Comparison of ENCODE assay signal across 18 cellular contexts in the genomic region with DNA sequence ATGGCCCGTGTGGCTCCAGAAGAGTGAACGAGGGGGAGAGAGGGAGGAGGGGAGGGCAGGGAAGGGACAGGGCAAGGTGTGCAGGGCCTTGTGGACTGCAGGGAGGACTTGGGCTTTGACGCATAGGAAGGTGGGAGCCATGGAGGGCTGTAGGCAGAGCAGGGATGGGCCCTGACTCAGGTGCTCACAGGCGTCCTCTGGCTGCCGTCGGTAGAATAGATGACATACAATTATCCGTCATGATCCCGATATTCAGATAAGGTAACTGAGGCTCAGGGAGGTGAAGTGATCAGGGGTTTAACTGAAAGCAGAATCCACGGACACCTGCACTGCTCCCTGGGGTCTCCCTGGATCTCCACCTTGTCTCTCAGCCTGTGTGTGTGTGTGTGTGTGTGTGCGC. TPM values are rescaled to one million over a fixed set of nuclear protein-coding genes. Genes with fewer than 3 reads are reported as not detected.
A peak's percentile ranks its signal among the peaks of the same experiment; 100 is the strongest.
DNase-seq lines count a peak whose midpoint lies in the region; ATAC-seq and TF ChIP-seq lines count a peak whose summit lies in the region.
"Had no signal": no experiment of that assay in that cellular context is flagged by ENCODE, and none has a peak within 500 bp of the region (broad histone marks: within the 10 kb centered on the region; RNA-seq: fewer than 3 reads in every experiment).

No MANE protein-coding gene starts in this region.

- peak; percentile 29 for ATAC-seq in activated T-helper 17 cell treated with anti-CD3 and anti-CD28 coated beads, Interleukin-2, amount 50 U/mL, for 72 hours (replicated peaks)
- ATAC-seq in memory B cell (ENCODE audit: low read depth): no peak
- no peak for ATAC-seq in GM18909 (IDR thresholded peaks at IDR 0.05; ENCODE audit: poor library complexity, unreplicated experiment)
- ATAC-seq: CD8-positive, alpha-beta T cell had no signal

- no peak overlapping the region for H3K4me3 Mint-ChIP-seq in activated T-helper 17 cell treated with anti-CD3 and anti-CD28 coated beads, Interleukin-2, amount 50 U/mL, for 72 hours
- no peak overlapping the region for H3K4me3 Mint-ChIP-seq in memory B cell
- H3K4me3 Mint-ChIP-seq: CD8-positive, alpha-beta T cell had no signal

- no peak overlapping the region for H3K4me3 ChIP-seq in GM12875 (ENCODE audit: low read depth, low read length)
- H3K4me3 ChIP-seq: lung, SJSA1, spleen had no signal

- no peak overlapping the region for H3K27ac Mint-ChIP-seq in activated T-helper 17 cell treated with anti-CD3 and anti-CD28 coated beads, Interleukin-2, amount 50 U/mL, for 72 hours
- peak overlapping the region; percentile 11 for H3K27ac Mint-ChIP-seq in memory B cell
- H3K27ac Mint-ChIP-seq: CD8-positive, alpha-beta T cell had no signal

- DNase-seq in DMS53 (lab: John Stamatoyannopoulos, UW): peak; percentile 14
- DNase-seq in DMS53 treated with DMSO at 0.1 percent for 48 hours (lab: John Stamatoyannopoulos, UW; ENCODE audit: unreplicated experiment): no peak
- DNase-seq in memory B cell (ENCODE audit: low spot score in 2 of 2): no peak
- no peak for DNase-seq in MV-4-11 (lab: John Stamatoyannopoulos, UW)
- DNase-seq in COR-L47 (lab: John Stamatoyannopoulos, UW): no peak
- DNase-seq: activated T-cell treated with anti-CD3 and anti-CD28 coated beads for 4 hours; CD8-positive, alpha-beta T cell; NCI-H2171 treated with DMSO at 0.1 percent for 48 hours; nucleus accumbens; spleen; substantia nigra had no signal

- peak; percentile 19; the same call in 1 of the 2 replicates for TF ChIP-seq CTCF in GM12875 (IDR thresholded peaks at IDR 0.05; ENCODE audit: borderline replicate concordance, insufficient read depth, low read depth, low read length)

- H3K4me1 Mint-ChIP-seq in activated T-helper 17 cell treated with anti-CD3 and anti-CD28 coated beads, Interleukin-2, amount 50 U/mL, for 72 hours: peaks cover 8% of the 10 kb centered on the region
- H3K4me1 Mint-ChIP-seq in memory B cell: peaks cover 25% of the 10 kb centered on the region

- H3K9me3 Mint-ChIP-seq in activated T-helper 17 cell treated with anti-CD3 and anti-CD28 coated beads, Interleukin-2, amount 50 U/mL, for 72 hours: peaks cover 3% of the 10 kb centered on the region
- peaks cover 4% of the 10 kb centered on the region for H3K9me3 Mint-ChIP-seq in memory B cell
- H3K9me3 Mint-ChIP-seq: CD8-positive, alpha-beta T cell had no signal

- H3K36me3 Mint-ChIP-seq in activated T-helper 17 cell treated with anti-CD3 and anti-CD28 coated beads, Interleukin-2, amount 50 U/mL, for 72 hours (ENCODE audit: low read depth): no peaks in the 10 kb centered on the region
- H3K36me3 Mint-ChIP-seq in memory B cell: peaks cover 6% of the 10 kb centered on the region
- H3K36me3 Mint-ChIP-seq: CD8-positive, alpha-beta T cell had no signal

- peaks cover 3% of the 10 kb centered on the region for H3K27me3 Mint-ChIP-seq in activated T-helper 17 cell treated with anti-CD3 and anti-CD28 coated beads, Interleukin-2, amount 50 U/mL, for 72 hours
- peaks cover 15% of the 10 kb centered on the region for H3K27me3 Mint-ChIP-seq in memory B cell

RNA-seq across cellular contexts. Expression of a gene that starts 3.4 kb away (rescaled TPM):
- 1 to 10 TPM in 1 of 2 donors, under 1 TPM in 1; 0.99 to 4.3 TPM for total RNA-seq in activated T-helper 17 cell treated with anti-CD3 and anti-CD28 coated beads, Interleukin-2, amount 50 U/mL, for 72 hours
- total RNA-seq: CD8-positive, alpha-beta T cell; SJSA1 had no signal

RNA-seq across cellular contexts. Expression of a gene that starts 20.3 kb away (rescaled TPM):
- total RNA-seq in activated T-helper 17 cell treated with anti-CD3 and anti-CD28 coated beads, Interleukin-2, amount 50 U/mL, for 72 hours: 10 to 100 TPM; 49.8 to 64.7 TPM

RNA-seq across cellular contexts. Expression of a gene that starts 22.4 kb away (rescaled TPM):
- total RNA-seq in activated T-helper 17 cell treated with anti-CD3 and anti-CD28 coated beads, Interleukin-2, amount 50 U/mL, for 72 hours: 10 to 100 TPM; 38.0 to 99.4 TPM

RNA-seq across cellular contexts. Expression of a gene that starts 47.1 kb away (rescaled TPM):
- 10 to 100 TPM; 13.5 to 48.5 TPM for total RNA-seq in activated T-helper 17 cell treated with anti-CD3 and anti-CD28 coated beads, Interleukin-2, amount 50 U/mL, for 72 hours
- total RNA-seq: A172, HT-29, SJSA1 had no signal

RNA-seq across cellular contexts. Expression of a gene that starts 50.2 kb away (rescaled TPM):
- total RNA-seq in activated T-helper 17 cell treated with anti-CD3 and anti-CD28 coated beads, Interleukin-2, amount 50 U/mL, for 72 hours: 10 to 100 TPM; 21.1 to 21.2 TPM
- total RNA-seq: A172, SJSA1 had no signal
